Comparison of ENCODE assay signal across 8 cellular contexts in the genomic region with DNA sequence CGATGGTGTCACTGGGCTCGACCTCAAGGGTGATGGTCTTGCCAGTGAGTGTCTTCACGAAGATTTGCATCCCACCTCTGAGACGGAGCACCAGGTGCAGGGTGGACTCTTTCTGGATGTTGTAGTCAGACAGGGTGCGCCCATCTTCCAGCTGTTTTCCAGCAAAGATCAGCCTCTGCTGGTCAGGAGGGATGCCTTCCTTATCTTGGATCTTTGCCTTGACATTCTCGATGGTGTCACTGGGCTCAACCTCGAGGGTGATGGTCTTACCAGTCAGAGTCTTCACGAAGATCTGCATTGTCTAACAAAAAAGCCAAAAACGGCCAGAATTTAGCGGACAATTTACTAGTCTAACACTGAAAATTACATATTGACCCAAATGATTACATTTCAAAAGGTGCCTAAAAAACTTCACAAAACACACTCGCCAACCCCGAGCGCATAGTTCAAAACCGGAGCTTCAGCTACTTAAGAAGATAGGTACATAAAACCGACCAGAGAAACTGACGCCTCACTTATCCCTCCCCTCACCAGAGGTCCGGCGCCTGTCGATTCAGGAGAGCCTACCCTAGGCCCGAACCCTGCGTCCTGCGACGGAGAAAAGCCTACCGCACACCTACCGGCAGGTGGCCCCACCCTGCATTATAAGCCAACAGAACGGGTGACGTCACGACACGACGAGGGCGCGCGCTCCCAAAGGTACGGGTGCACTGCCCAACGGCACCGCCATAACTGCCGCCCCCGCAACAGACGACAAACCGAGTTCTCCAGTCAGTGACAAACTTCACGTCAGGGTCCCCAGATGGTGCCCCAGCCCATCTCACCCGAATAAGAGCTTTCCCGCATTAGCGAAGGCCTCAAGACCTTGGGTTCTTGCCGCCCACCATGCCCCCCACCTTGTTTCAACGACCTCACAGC. TPM values are rescaled to one million over a fixed set of nuclear protein-coding genes. Genes with fewer than 3 reads are reported as not detected.
A peak's percentile ranks its signal among the peaks of the same experiment; 100 is the strongest.
DNase-seq lines count a peak whose midpoint lies in the region; TF ChIP-seq lines count a peak whose summit lies in the region.

No MANE protein-coding gene starts in this region.

- H4K20me1 ChIP-seq in KMS-11 (ENCODE audit: insufficient read depth) (peaks cover 21% of the 10 kb centered on the region), neural progenitor cell (ENCODE audit: low read depth) (peaks cover 52% of the 10 kb centered on the region)

- peaks cover 28% of the 10 kb centered on the region for H3K27me3 Mint-ChIP-seq in neural progenitor cell (ENCODE audit: insufficient read depth, low read depth)

- H3K4me1 ChIP-seq in KMS-11 (ENCODE audit: low read depth, poor library complexity, severe bottlenecking) (peaks cover 28% of the 10 kb centered on the region), neural progenitor cell (peaks cover 26% of the 10 kb centered on the region), suprapubic skin (peaks cover 63% of the 10 kb centered on the region)

- TF ChIP-seq EP300 in suprapubic skin (IDR thresholded peaks at IDR 0.05) = no peak

- H3K4me3 Mint-ChIP-seq in neural progenitor cell = peak overlapping the region; percentile 100

- H2AFZ ChIP-seq in KMS-11 (ENCODE audit: low read depth) = no peak overlapping the region
- no peak overlapping the region for H2AFZ ChIP-seq in neural progenitor cell (replicated peaks)

- H3K79me2 ChIP-seq in KMS-11 (ENCODE audit: insufficient read depth, low read depth) (peaks cover 32% of the 10 kb centered on the region), neural progenitor cell (ENCODE audit: low read depth) (peaks cover 50% of the 10 kb centered on the region)

- WGBS in suprapubic skin = 9% methylated on average over 19 of the region's 46 CpGs

- H3K9me3 Mint-ChIP-seq in neural progenitor cell = peaks cover 5% of the 10 kb centered on the region

- peak; percentile 52 for DNase-seq in GM19238 (ENCODE audit: insufficient read length, low spot score)
- peak; percentile 94 for DNase-seq in activated T-cell treated with anti-CD3 and anti-CD28 coated beads for 4 hours
- peak; percentile 71 for DNase-seq in fibroblast of mammary gland (ENCODE audit: low read depth)
- peak; percentile 90 for DNase-seq in neural progenitor cell (ENCODE audit: low spot score)
- DNase-seq in suprapubic skin (ENCODE audit: low spot score in 2 of 2) = peak; percentile 92 to 95
- no peak for DNase-seq in NOMO-1 treated with dmso at 0.1 percent for 144 hours (lab: John Stamatoyannopoulos, UW; ENCODE audit: unreplicated experiment)
- DNase-seq in NCI-H345 (lab: John Stamatoyannopoulos, UW) = no peak

- H3K9ac ChIP-seq in KMS-11 (peak overlapping the region; percentile 99), neural progenitor cell (peak overlapping the region; percentile 97)

- H3K27ac ChIP-seq in KMS-11 (peak overlapping the region; percentile 97), neural progenitor cell (peak overlapping the region; percentile 99), suprapubic skin (peak overlapping the region; percentile 100)

- peaks cover 69% of the 10 kb centered on the region for H3K4me1 Mint-ChIP-seq in neural progenitor cell

- H3K27me3 ChIP-seq in KMS-11 (ENCODE audit: insufficient read depth, low read depth) (no peaks in the 10 kb centered on the region), neural progenitor cell (no peaks in the 10 kb centered on the region), suprapubic skin (no peaks in the 10 kb centered on the region)

- H3F3A ChIP-seq in neural progenitor cell (ENCODE audit: low read depth) = peaks cover 67% of the 10 kb centered on the region

- H3K36me3 ChIP-seq in KMS-11 (ENCODE audit: insufficient read depth) = no peaks in the 10 kb centered on the region
- no peaks in the 10 kb centered on the region for H3K36me3 ChIP-seq in neural progenitor cell
- peaks cover 23% of the 10 kb centered on the region for H3K36me3 ChIP-seq in suprapubic skin

- H3K4me2 ChIP-seq in KMS-11 (peak overlapping the region; percentile 92), neural progenitor cell (peak overlapping the region; percentile 84)

- peaks cover 32% of the 10 kb centered on the region for H3K36me3 Mint-ChIP-seq in neural progenitor cell

- H3K9me3 ChIP-seq in neural progenitor cell (ENCODE audit: low read depth) = no peaks in the 10 kb centered on the region
- H3K9me3 ChIP-seq in suprapubic skin = no peaks in the 10 kb centered on the region

- no peak; the same call in 1 of the 2 replicates for TF ChIP-seq CTCF in KMS-11 (conservative IDR thresholded peaks at IDR 0.05; ENCODE audit: low read depth, low read length)
- peak; percentile 40 for TF ChIP-seq CTCF in fibroblast of mammary gland (conservative IDR thresholded peaks at IDR 0.05; ENCODE audit: control insufficient read depth, insufficient read depth, low read depth, low read length)
- peak; percentile 53 for TF ChIP-seq CTCF in neural progenitor cell (IDR thresholded peaks at IDR 0.05)
- peak; percentile 47 to 55 for TF ChIP-seq CTCF in suprapubic skin (IDR thresholded peaks at IDR 0.05)

- no peak overlapping the region for H3K4me3 ChIP-seq in KMS-11 (IDR thresholded peaks at IDR 0.05; ENCODE audit: insufficient read depth, low read depth, low read length)
- peak overlapping the region; percentile 100 for H3K4me3 ChIP-seq in fibroblast of mammary gland (ENCODE audit: control insufficient read depth, low read depth, low read length)
- H3K4me3 ChIP-seq in neural progenitor cell = peak overlapping the region; percentile 90
- peak overlapping the region; percentile 88 for H3K4me3 ChIP-seq in suprapubic skin

- no peak for TF ChIP-seq POLR2A in suprapubic skin (IDR thresholded peaks at IDR 0.05)

- H3K27ac Mint-ChIP-seq in neural progenitor cell = peak overlapping the region; percentile 100

RNA-seq across cellular contexts. Expression of a gene that starts 0.7 kb away (rescaled TPM):
- total RNA-seq in neural progenitor cell (ENCODE audit: low replicate concordance) = 857 and 897 TPM in 2 replicates
- 1,000 to 10,000 TPM; 1,287 to 1,717 (median 1,373) TPM for total RNA-seq in suprapubic skin

RNA-seq across cellular contexts. Expression of a gene that starts 50.1 kb away (rescaled TPM):
- 4.3 and 7.8 TPM in 2 replicates for total RNA-seq in neural progenitor cell (ENCODE audit: low replicate concordance)
- total RNA-seq in suprapubic skin = 10 to 100 TPM; 25.6 to 38.1 (median 29.0) TPM

Comparison
In these comparisons a context has a peak if more than half of its experiments do, and no peak if none do; other contexts are left out.
1. DNase-seq: peak in GM19238 (single experiment), activated T-cell treated with anti-CD3 and anti-CD28 coated beads for 4 hours (single experiment), fibroblast of mammary gland (single experiment), neural progenitor cell (single experiment) and suprapubic skin (2 of 2); none in NOMO-1 treated with dmso at 0.1 percent for 144 hours (single experiment) and NCI-H345 (single experiment).
2. Peak in every context shown above with its lines, with median percentiles within 50 percentile points of each other: H3K27ac ChIP-seq.